Comparison of ENCODE assay signal across 28 cellular contexts in the genomic region with DNA sequence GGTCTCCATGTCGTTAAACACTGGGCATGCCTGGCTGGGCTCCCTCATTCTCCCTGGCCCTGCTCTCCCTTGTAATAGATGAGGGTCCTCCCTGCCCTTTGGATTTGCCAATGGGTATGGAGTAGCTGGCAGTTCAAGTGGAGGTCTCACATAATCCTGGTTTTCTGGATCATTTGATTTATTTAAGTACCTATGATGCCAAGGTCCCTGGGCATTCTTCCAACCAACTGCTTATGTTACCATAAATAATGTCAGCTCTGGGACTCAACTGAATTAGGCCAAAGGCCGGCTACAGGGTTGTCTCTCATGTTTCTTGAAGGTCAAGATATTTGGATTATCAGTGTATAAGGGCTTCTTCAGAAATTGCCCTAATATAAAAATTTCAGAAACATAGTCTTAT.
DNase-seq lines count a peak whose midpoint lies in the region; TF ChIP-seq lines count a peak whose summit lies in the region.
"Had no signal": no experiment of that assay in that cellular context is flagged by ENCODE, and none has a peak within 500 bp of the region (broad histone marks: within the 10 kb centered on the region; RNA-seq: fewer than 3 reads in every experiment).

No MANE protein-coding gene starts in this region.

- POLR2A ChIA-PET in CD4-positive, alpha-beta memory T cell (lab: Charles Lee; ENCODE audit: partially characterized antibody): no interaction called here

- in situ Hi-C loops in GM13976 (cut with MboI; ENCODE audit: low sequenced_read_pairs, unreplicated experiment): no loop called here

- H2AFZ ChIP-seq in trophoblast cell (ENCODE audit: insufficient read depth, low read length, poor library complexity): no peak overlapping the region

- H2AK5ac ChIP-seq in trophoblast cell (ENCODE audit: low read length): no peak overlapping the region

- peaks cover 11% of the 10 kb centered on the region in 2 experiments for H3K4me1 ChIP-seq in trophoblast cell (ENCODE audit: control insufficient read depth in 1 of 2, insufficient read depth in 2 of 2, low read length in 2 of 2)
- H3K4me1 ChIP-seq in CD4-positive, alpha-beta memory T cell (ENCODE audit: insufficient read depth, low read length): no peaks in the 10 kb centered on the region
- H3K4me1 ChIP-seq: breast epithelium, heart right ventricle, Peyer's patch, thyroid gland had no signal

- H3K9me3 ChIP-seq in MG63: no peaks in the 10 kb centered on the region
- H3K9me3 ChIP-seq in trophoblast cell (ENCODE audit: insufficient read depth, low read depth, low read length): no peaks in the 10 kb centered on the region
- H3K9me3 ChIP-seq in CD4-positive, alpha-beta memory T cell (ENCODE audit: control insufficient read depth in 1 of 2, low read length in 2 of 2): no peaks in the 10 kb centered on the region
- H3K9me3 ChIP-seq: breast epithelium, heart right ventricle, Peyer's patch, thyroid gland had no signal

- H3K79me2 ChIP-seq in trophoblast cell (ENCODE audit: control insufficient read depth, insufficient read depth, low read length, poor library complexity): no peaks in the 10 kb centered on the region

- H3K36me3 ChIP-seq in MG63 (no peaks in the 10 kb centered on the region), trophoblast cell (ENCODE audit: control insufficient read depth in 1 of 2, insufficient read depth in 2 of 2, low read length in 2 of 2) (no peaks in the 10 kb centered on the region)
- no peaks in the 10 kb centered on the region for H3K36me3 ChIP-seq in CD4-positive, alpha-beta memory T cell (ENCODE audit: insufficient read depth, low read length)
- H3K36me3 ChIP-seq: breast epithelium, heart right ventricle, neural progenitor cell, Peyer's patch, thyroid gland had no signal

- no peak overlapping the region for H3K4ac ChIP-seq in trophoblast cell (ENCODE audit: low read depth, low read length)

- H3K27me3 ChIP-seq in MG63 (no peaks in the 10 kb centered on the region; the same call in 1 of the 2 replicates), trophoblast cell (ENCODE audit: insufficient read depth, low read length) (no peaks in the 10 kb centered on the region)
- H3K27me3 ChIP-seq in CD4-positive, alpha-beta memory T cell (ENCODE audit: insufficient read depth, low read length): no peaks in the 10 kb centered on the region
- H3K27me3 ChIP-seq: breast epithelium, neural progenitor cell, Peyer's patch, thyroid gland had no signal

- H3K27me3 Mint-ChIP-seq in HFFc6 (ENCODE audit: insufficient read depth): peaks cover 2% of the 10 kb centered on the region; the same call in 1 of the 2 replicates
- peaks cover 18 to 19% of the 10 kb centered on the region in 2 donors for H3K27me3 Mint-ChIP-seq in CD4-positive, alpha-beta memory T cell

- no peak overlapping the region for H2BK120ac ChIP-seq in trophoblast cell (ENCODE audit: insufficient read depth, low read length, poor library complexity)

- no peak overlapping the region for H3K4me2 ChIP-seq in trophoblast cell (ENCODE audit: low read length)

- peak overlapping the region; percentile 66 for H2BK5ac ChIP-seq in trophoblast cell (ENCODE audit: low read depth, low read length, poor library complexity)

- intact Hi-C loops in CD4-positive, alpha-beta memory T cell (cut with micrococcal nuclease): no loop called here

- no peak overlapping the region for H3K4me3 Mint-ChIP-seq in HFFc6
- H3K4me3 Mint-ChIP-seq in CD4-positive, alpha-beta memory T cell: no peak overlapping the region
- H3K4me3 Mint-ChIP-seq: IgD-negative memory B cell; neural progenitor cell; stimulated activated naive CD8-positive, alpha-beta T cell treated with anti-CD3 and anti-CD28 coated beads, Interleukin-15, Interleukin-2, amounts not matched to agents 100 ng/mL and 50 ng/mL, for 24 hours had no signal

- no peak overlapping the region for H3K23ac ChIP-seq in trophoblast cell (ENCODE audit: low read length)

- H3K9ac ChIP-seq in trophoblast cell (ENCODE audit: low read length): no peak overlapping the region
- H3K9ac ChIP-seq: neural progenitor cell had no signal

- no peak overlapping the region for H3K4me3 ChIP-seq in MG63
- H3K4me3 ChIP-seq in trophoblast cell (ENCODE audit: low read depth, low read length): no peak overlapping the region
- H3K4me3 ChIP-seq in CD4-positive, alpha-beta memory T cell (ENCODE audit: low read length in 2 of 2): no peak overlapping the region
- H3K4me3 ChIP-seq: breast epithelium, heart right ventricle, neural progenitor cell, Peyer's patch, thyroid gland had no signal

- H3K27ac ChIP-seq in trophoblast cell (ENCODE audit: low read depth, low read length): no peak overlapping the region
- H3K27ac ChIP-seq in CD4-positive, alpha-beta memory T cell (ENCODE audit: low read depth, low read length): no peak overlapping the region
- H3K27ac ChIP-seq: 22Rv1, breast epithelium, foreskin keratinocyte, heart right ventricle, neural progenitor cell, Peyer's patch, thyroid gland had no signal

- CTCF ChIA-PET in CD4-positive, alpha-beta memory T cell (lab: Charles Lee; ENCODE audit: partially characterized antibody): interaction anchor here (0.6 kb wide), 1 partner anchor 62 kb away, joined by 3 read pairs; no protein-coding TSS in a partner anchor

- H4K12ac ChIP-seq in trophoblast cell (ENCODE audit: low read depth, low read length): no peak overlapping the region

- no peaks in the 10 kb centered on the region for H3K9me3 Mint-ChIP-seq in HFFc6
- peaks cover 0 to 2% (median 0%) of the 10 kb centered on the region in 8 donors for H3K9me3 Mint-ChIP-seq in CD4-positive, alpha-beta memory T cell
- H3K9me3 Mint-ChIP-seq: IgD-negative memory B cell; neural progenitor cell; stimulated activated naive CD8-positive, alpha-beta T cell treated with anti-CD3 and anti-CD28 coated beads, Interleukin-15, Interleukin-2, amounts not matched to agents 100 ng/mL and 50 ng/mL, for 24 hours had no signal

- WGBS in trophoblast cell (ENCODE audit: extremely low coverage, insufficient coverage, insufficient read length): no CpG with 5 or more reads among the region's 2 CpGs

- peak overlapping the region; percentile 48 for H3K18ac ChIP-seq in trophoblast cell (ENCODE audit: low read length)

- H3K14ac ChIP-seq in trophoblast cell (ENCODE audit: low read length): peak overlapping the region; percentile 53

- H3K27ac Mint-ChIP-seq in HFFc6: no peak overlapping the region
- no peak overlapping the region for H3K27ac Mint-ChIP-seq in CD4-positive, alpha-beta memory T cell
- H3K27ac Mint-ChIP-seq: IgD-negative memory B cell; neural progenitor cell; stimulated activated naive CD8-positive, alpha-beta T cell treated with anti-CD3 and anti-CD28 coated beads, Interleukin-15, Interleukin-2, amounts not matched to agents 100 ng/mL and 50 ng/mL, for 24 hours had no signal

- no peak overlapping the region for H4K91ac ChIP-seq in trophoblast cell (ENCODE audit: low read depth, low read length)

- DNase-seq in DMS153 (lab: John Stamatoyannopoulos, UW) (peak; percentile 25), DMS153 treated with DMSO at 0.1 percent for 48 hours (lab: John Stamatoyannopoulos, UW; ENCODE audit: unreplicated experiment) (no peak), MG63 (peak; percentile 10), NCI-H446 treated with DMSO at 0.1 percent for 48 hours (lab: John Stamatoyannopoulos, UW) (peak; percentile 82), trophoblast cell (no peak), HFFc6 (no peak), GM13976 (ENCODE audit: low spot score) (no peak)
- DNase-seq in CD4-positive, alpha-beta memory T cell: no peak
- DNase-seq: activated CD4-positive, alpha-beta T cell treated with anti-CD3 and anti-CD28 coated beads for 4 hours; activated CD8-positive, alpha-beta memory T cell treated with anti-CD3 and anti-CD28 coated beads for 24 hours; activated gamma-delta T cell; activated T-cell treated with anti-CD3 and anti-CD28 coated beads, Interleukin-2, amount 50 U/mL, for 1 hour; AML-193; effector CD8-positive, alpha-beta T cell; erythroblast; foreskin keratinocyte; heart right ventricle; mammary epithelial cell; NCI-H1436 treated with DMSO at 0.1 percent for 48 hours; NCI-H510A; Peyer's patch; T-helper 2 cell; thyroid gland had no signal

- H3K4me1 Mint-ChIP-seq in HFFc6 (ENCODE audit: low read depth): peaks cover 14% of the 10 kb centered on the region
- H3K4me1 Mint-ChIP-seq in CD4-positive, alpha-beta memory T cell: no peaks in the 10 kb centered on the region
- H3K4me1 Mint-ChIP-seq: IgD-negative memory B cell had no signal

- peak overlapping the region; percentile 90 for H2BK12ac ChIP-seq in trophoblast cell (ENCODE audit: low read length)

- H4K8ac ChIP-seq in trophoblast cell (ENCODE audit: low read depth, low read length): no peak overlapping the region

- TF ChIP-seq CTCF in HFFc6 (IDR thresholded peaks at IDR 0.05) (no peak), GM13976 (IDR thresholded peaks at IDR 0.05; ENCODE audit: borderline replicate concordance, control extremely low read depth, extremely low read depth, insufficient read depth, missing control alignments) (no peak)

- no peaks in the 10 kb centered on the region for H3K36me3 Mint-ChIP-seq in HFFc6 (ENCODE audit: low read depth)
- H3K36me3 Mint-ChIP-seq in CD4-positive, alpha-beta memory T cell: no peaks in the 10 kb centered on the region
- H3K36me3 Mint-ChIP-seq: neural progenitor cell had no signal

- H3K79me1 ChIP-seq in trophoblast cell (ENCODE audit: low read length): peaks cover 7% of the 10 kb centered on the region

Comparison
In these comparisons a context has a peak if more than half of its experiments do, and no peak if none do; other contexts are left out.
1. DNase-seq: peak in DMS153 (single experiment), MG63 (single experiment) and NCI-H446 treated with DMSO at 0.1 percent for 48 hours (single experiment); none in DMS153 treated with DMSO at 0.1 percent for 48 hours (single experiment), trophoblast cell (0 of 2), HFFc6 (single experiment), GM13976 (single experiment) and CD4-positive, alpha-beta memory T cell (0 of 5).